ENCODE assay signal across 1 cellular context in genomic region chr2:43236256-43236655, GRCh38.
TF ChIP-seq lines count a peak whose summit lies in the region.

No MANE protein-coding gene starts in this region.

TF ChIP-seq in WTC11, 78 proteins besides CTCF, POLR2A, EP300 and RAD21 (continued from another document):
- TF ChIP-seq CDX4 (CRISPR knock-in tag; IDR thresholded peaks at IDR 0.05; ENCODE audit: borderline replicate concordance): no peak
- TF ChIP-seq ELF4 (CRISPR knock-in tag; IDR thresholded peaks at IDR 0.05; ENCODE audit: low read depth): no peak
- TF ChIP-seq RELA (CRISPR knock-in tag; IDR thresholded peaks at IDR 0.05; ENCODE audit: borderline replicate concordance): no peak
- TF ChIP-seq MYBL2 (CRISPR knock-in tag; IDR thresholded peaks at IDR 0.05): no peak
- no peak for TF ChIP-seq E2F1 (CRISPR knock-in tag; IDR thresholded peaks at IDR 0.05)
- TF ChIP-seq KAT7 (CRISPR knock-in tag; IDR thresholded peaks at IDR 0.05; ENCODE audit: borderline replicate concordance): no peak
- no peak for TF ChIP-seq OVOL2 (CRISPR knock-in tag; IDR thresholded peaks at IDR 0.05; ENCODE audit: borderline replicate concordance)
- no peak for TF ChIP-seq ZNF396 (CRISPR knock-in tag; IDR thresholded peaks at IDR 0.05; ENCODE audit: borderline replicate concordance)
- TF ChIP-seq TCF7 (CRISPR knock-in tag; IDR thresholded peaks at IDR 0.05; ENCODE audit: low read depth): no peak
- TF ChIP-seq ATF6 (CRISPR knock-in tag; IDR thresholded peaks at IDR 0.05): no peak
- no peak for TF ChIP-seq ZBTB21 (CRISPR knock-in tag; IDR thresholded peaks at IDR 0.05; ENCODE audit: borderline replicate concordance)
- TF ChIP-seq JUN (CRISPR knock-in tag; IDR thresholded peaks at IDR 0.05): no peak
- no peak for TF ChIP-seq STAT6 (CRISPR knock-in tag; conservative IDR thresholded peaks at IDR 0.05; ENCODE audit: low read depth)
